In genomic region chr5:141615991-141616715, GRCh38 we compare ENCODE assay signal across 10 cellular contexts. TPM values are rescaled to one million over a fixed set of nuclear protein-coding genes. Genes with fewer than 3 reads are reported as not detected.
DNase-seq lines count a peak whose midpoint lies in the region; ATAC-seq lines count a peak whose summit lies in the region.
"Had no signal": no experiment of that assay in that cellular context is flagged by ENCODE, and none has a peak within 500 bp of the region (broad histone marks: within the 10 kb centered on the region; RNA-seq: fewer than 3 reads in every experiment).

No MANE protein-coding gene starts in this region.

- peak overlapping the region; percentile 76 to 95 (median 89) for H3K4me2 ChIP-seq in BLaER1 treated with 17β-estradiol and CSF1 and Interleukin-3, amounts not matched to agents 10 nM and 100 nM
- H3K4me2 ChIP-seq in mesenchymal stem cell (ENCODE audit: low read length, poor library complexity, severe bottlenecking), result no peak overlapping the region

- H3K23ac ChIP-seq in mesenchymal stem cell (ENCODE audit: low read length in 2 of 2), result no peak overlapping the region

- peak overlapping the region; percentile 77 to 99 (median 96) for H3K4me3 ChIP-seq in BLaER1 treated with 17β-estradiol and CSF1 and Interleukin-3, amounts not matched to agents 10 nM and 100 nM
- H3K4me3 ChIP-seq in HAP-1 (peak overlapping the region; percentile 9), mesenchymal stem cell (ENCODE audit: insufficient read depth in 1 of 2, low read depth in 1 of 2, low read length in 2 of 2) (peak overlapping the region in 1 of 2 experiments; percentile 93)

- H2AFZ ChIP-seq in mesenchymal stem cell (ENCODE audit: low read depth, low read length), result no peak overlapping the region

- in situ Hi-C loops in HAP-1 (cut with MboI; ENCODE audit: low sequenced_read_pairs), result no loop called here

- H4K20me1 ChIP-seq in BLaER1 treated with 17β-estradiol and CSF1 and Interleukin-3, amounts not matched to agents 10 nM and 100 nM, result peaks cover 0 to 57% (median 25%) of the 10 kb centered on the region in 11 experiments; a peak in 14 of 22 replicates

- H3K27me3 ChIP-seq in BLaER1 treated with 17β-estradiol and CSF1 and Interleukin-3, amounts not matched to agents 10 nM and 100 nM, result no peaks in the 10 kb centered on the region
- H3K27me3 ChIP-seq in HAP-1 (ENCODE audit: low read depth) (no peaks in the 10 kb centered on the region), mesenchymal stem cell (ENCODE audit: control insufficient read depth in 1 of 2, insufficient read depth in 1 of 2, low read length in 2 of 2) (no peaks in the 10 kb centered on the region)

- H3K27ac ChIP-seq in BLaER1 treated with 17β-estradiol and CSF1 and Interleukin-3, amounts not matched to agents 10 nM and 100 nM, result peak overlapping the region in 10 of 11 experiments; percentile 85 to 95 (median 94); a peak in 19 of 22 replicates
- H3K27ac ChIP-seq in mesenchymal stem cell (ENCODE audit: low read length, poor library complexity, severe bottlenecking), result no peak overlapping the region
- H3K27ac ChIP-seq in substantia nigra (ENCODE audit: low read depth, low read length, poor library complexity, severe bottlenecking), result no peak overlapping the region

- WGBS in mesenchymal stem cell, result 99% methylated on average over 7 of the region's 9 CpGs

- peaks cover 15 to 74% (median 42%) of the 10 kb centered on the region in 11 experiments for H3K36me3 ChIP-seq in BLaER1 treated with 17β-estradiol and CSF1 and Interleukin-3, amounts not matched to agents 10 nM and 100 nM
- H3K36me3 ChIP-seq in HAP-1 (replicated peaks), result peaks cover 17% of the 10 kb centered on the region
- H3K36me3 ChIP-seq in mesenchymal stem cell (ENCODE audit: control insufficient read depth in 1 of 2, insufficient read depth in 2 of 2, low read depth in 1 of 2, low read length in 2 of 2), result peaks cover 6 to 13% of the 10 kb centered on the region in 2 experiments

- H3K27ac Mint-ChIP-seq in activated naive CD4-positive, alpha-beta T cell treated with anti-CD3 and anti-CD28 coated beads, Interleukin-2, amount 50 U/mL, for 72 hours, result peak overlapping the region; percentile 45 to 97

- H3K9me3 ChIP-seq in BLaER1 treated with 17β-estradiol and CSF1 and Interleukin-3, amounts not matched to agents 10 nM and 100 nM (replicated peaks in 1 of 11), result peaks cover 0 to 8% (median 2%) of the 10 kb centered on the region in 11 experiments; a peak in 8 of 22 replicates
- H3K9me3 ChIP-seq in HAP-1, result no peaks in the 10 kb centered on the region
- no peaks in the 10 kb centered on the region for H3K9me3 ChIP-seq in mesenchymal stem cell (ENCODE audit: control insufficient read depth, low read length)

- no peak overlapping the region for H4K8ac ChIP-seq in mesenchymal stem cell (ENCODE audit: low read length)

- H3K79me1 ChIP-seq in mesenchymal stem cell (replicated peaks; ENCODE audit: low read length, poor library complexity, severe bottlenecking), result peaks cover 6% of the 10 kb centered on the region

- H2AK5ac ChIP-seq in mesenchymal stem cell (ENCODE audit: low read length, severe bottlenecking), result no peak overlapping the region

- no peak overlapping the region for H2BK120ac ChIP-seq in mesenchymal stem cell (ENCODE audit: low read depth, low read length)

- H3K4ac ChIP-seq in mesenchymal stem cell (ENCODE audit: low read depth in 1 of 2, low read length in 2 of 2), result no peak overlapping the region

- H4K91ac ChIP-seq in mesenchymal stem cell (ENCODE audit: low read length), result no peak overlapping the region

- H3K18ac ChIP-seq in mesenchymal stem cell (ENCODE audit: low read depth in 1 of 2, low read length in 2 of 2), result no peak overlapping the region

- peaks cover 49 to 76% (median 59%) of the 10 kb centered on the region in 10 experiments for H3K4me1 ChIP-seq in BLaER1 treated with 17β-estradiol and CSF1 and Interleukin-3, amounts not matched to agents 10 nM and 100 nM
- H3K4me1 ChIP-seq in HAP-1, result peaks cover 28% of the 10 kb centered on the region
- H3K4me1 ChIP-seq in mesenchymal stem cell (ENCODE audit: control insufficient read depth, insufficient read depth, low read depth, low read length), result no peaks in the 10 kb centered on the region

- no peak overlapping the region for H2BK5ac ChIP-seq in mesenchymal stem cell (ENCODE audit: low read depth, low read length, poor library complexity, severe bottlenecking)

- H2BK12ac ChIP-seq in mesenchymal stem cell (ENCODE audit: low read length in 2 of 2), result no peak overlapping the region

- peak overlapping the region; percentile 88 to 98 (median 97); a peak in 21 of 22 replicates for H3K9ac ChIP-seq in BLaER1 treated with 17β-estradiol and CSF1 and Interleukin-3, amounts not matched to agents 10 nM and 100 nM
- peak overlapping the region; percentile 91 for H3K9ac ChIP-seq in mesenchymal stem cell (ENCODE audit: low read length)

- H2BK15ac ChIP-seq in mesenchymal stem cell (ENCODE audit: low read depth, poor library complexity, severe bottlenecking), result no peak overlapping the region

- ATAC-seq in activated naive CD4-positive, alpha-beta T cell treated with anti-CD3 and anti-CD28 coated beads, Interleukin-2, amount 50 U/mL, for 72 hours, result no peak
- ATAC-seq in GM18519 (IDR thresholded peaks at IDR 0.05; ENCODE audit: low FRiP score, unreplicated experiment), result no peak
- ATAC-seq in GM18511 (IDR thresholded peaks at IDR 0.05; ENCODE audit: unreplicated experiment), result no peak

- no peak for DNase-seq in HAP-1 (ENCODE audit: low spot score in 2 of 2)
- no peak for DNase-seq in activated naive CD4-positive, alpha-beta T cell treated with anti-CD3 and anti-CD28 coated beads, Interleukin-2, amount 50 U/mL, for 72 hours (ENCODE audit: low spot score in 2 of 2)
- DNase-seq in mesenchymal stem cell, result no peak
- no peak for DNase-seq in A172 (ENCODE audit: low spot score)
- DNase-seq in substantia nigra (lab: John Stamatoyannopoulos, UW), result no peak
- DNase-seq: DMS79 treated with DMSO at 0.1 percent for 48 hours, posterior cingulate gyrus had no signal

- H3K14ac ChIP-seq in mesenchymal stem cell (ENCODE audit: low read length in 2 of 2), result no peak overlapping the region

- peaks cover 22 to 35% of the 10 kb centered on the region in 2 donors for H3K36me3 Mint-ChIP-seq in activated naive CD4-positive, alpha-beta T cell treated with anti-CD3 and anti-CD28 coated beads, Interleukin-2, amount 50 U/mL, for 72 hours

- no peaks in the 10 kb centered on the region for H3K9me3 Mint-ChIP-seq in activated naive CD4-positive, alpha-beta T cell treated with anti-CD3 and anti-CD28 coated beads, Interleukin-2, amount 50 U/mL, for 72 hours

RNA-seq across cellular contexts. Expression of gene DIAPH1, which starts 2.6 kb away (rescaled TPM):
- 100 to 1,000 TPM; 184 to 216 TPM for total RNA-seq in activated naive CD4-positive, alpha-beta T cell treated with anti-CD3 and anti-CD28 coated beads, Interleukin-2, amount 50 U/mL, for 72 hours
- 20.3 TPM for polyA plus RNA-seq in mesenchymal stem cell (2013, experiment 1 of 2)
- polyA plus RNA-seq in mesenchymal stem cell (2013, experiment 2 of 2), result 19.1 TPM
- 28.2 and 32.9 TPM in 2 replicates for total RNA-seq in A172 (2014; rRNA removed; shearing (Covaris generic))

RNA-seq across cellular contexts. Expression of gene HDAC3, which starts 20.5 kb away (rescaled TPM):
- 100 to 1,000 TPM in 1 of 2 donors, 10 to 100 TPM in 1; 70.7 to 110 TPM for total RNA-seq in activated naive CD4-positive, alpha-beta T cell treated with anti-CD3 and anti-CD28 coated beads, Interleukin-2, amount 50 U/mL, for 72 hours
- polyA plus RNA-seq in mesenchymal stem cell (2013, experiment 1 of 2), result 42.8 TPM
- polyA plus RNA-seq in mesenchymal stem cell (2013, experiment 2 of 2), result 42.2 TPM
- 74.1 and 78.7 TPM in 2 replicates for total RNA-seq in A172 (2014; rRNA removed; shearing (Covaris generic))

RNA-seq across cellular contexts. Expression of gene RELL2, which starts 20.6 kb away (rescaled TPM):
- total RNA-seq in activated naive CD4-positive, alpha-beta T cell treated with anti-CD3 and anti-CD28 coated beads, Interleukin-2, amount 50 U/mL, for 72 hours, result 10 to 100 TPM; 22.2 to 34.2 TPM
- 4.3 TPM for polyA plus RNA-seq in mesenchymal stem cell (2013, experiment 1 of 2)
- 4.2 TPM for polyA plus RNA-seq in mesenchymal stem cell (2013, experiment 2 of 2)
- 6.9 and 10.4 TPM in 2 replicates for total RNA-seq in A172 (2014; rRNA removed; shearing (Covaris generic))

RNA-seq across cellular contexts. Expression of gene FCHSD1, which starts 35.1 kb away (rescaled TPM):
- total RNA-seq in activated naive CD4-positive, alpha-beta T cell treated with anti-CD3 and anti-CD28 coated beads, Interleukin-2, amount 50 U/mL, for 72 hours, result 10 to 100 TPM; 44.9 to 62.9 TPM
- polyA plus RNA-seq in mesenchymal stem cell (2013, experiment 1 of 2), result 17.4 TPM
- polyA plus RNA-seq in mesenchymal stem cell (2013, experiment 2 of 2), result 17.0 TPM
- 7.1 and 21.6 TPM in 2 replicates for total RNA-seq in A172 (2014; rRNA removed; shearing (Covaris generic))

Comparison
In these comparisons a context has a peak if more than half of its experiments do, and no peak if none do; other contexts are left out.
1. H3K27ac ChIP-seq: peak in BLaER1 treated with 17β-estradiol and CSF1 and Interleukin-3, amounts not matched to agents 10 nM and 100 nM (10 of 11); none in mesenchymal stem cell (single experiment) and substantia nigra (single experiment).